Comparison of ENCODE assay signal across 1 cellular context in the genomic region with DNA sequence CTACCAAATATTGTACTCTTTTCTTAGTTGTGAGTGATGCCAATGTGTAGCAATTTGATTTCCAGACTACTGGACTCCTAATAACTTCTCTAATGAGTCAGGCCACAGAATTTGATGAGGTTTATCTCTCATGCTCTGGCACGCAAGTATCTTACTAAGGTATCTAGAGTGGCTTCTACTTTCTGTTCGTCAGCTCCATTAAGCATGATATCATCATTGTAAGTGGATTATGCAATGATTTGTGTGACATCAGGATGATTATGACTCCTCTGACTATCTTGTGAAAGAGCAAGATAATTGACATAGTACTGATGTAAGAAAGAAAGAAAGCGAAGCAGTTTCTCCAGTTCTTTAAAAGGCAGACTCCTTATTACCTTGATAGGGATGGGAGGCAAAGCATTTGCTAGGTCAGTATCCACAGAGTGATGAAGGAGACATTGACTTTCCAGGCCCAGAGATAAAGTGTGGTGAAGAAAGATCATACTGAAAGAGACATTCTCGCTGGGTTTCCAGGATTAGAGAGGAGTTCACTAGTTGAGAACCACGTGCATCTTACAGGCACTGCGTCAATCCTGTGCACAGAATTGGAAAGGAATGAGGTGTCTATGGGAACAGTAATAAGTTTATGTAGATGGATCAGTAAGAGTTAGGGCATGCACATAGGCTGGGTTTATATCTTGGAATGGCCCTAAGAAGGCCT.
TF ChIP-seq lines count a peak whose summit lies in the region.

No MANE protein-coding gene starts in this region.

TF ChIP-seq in HEK293, 187 proteins besides CTCF, POLR2A, EP300 and RAD21 (continued from another document):
- TF ChIP-seq, protein P1, sequence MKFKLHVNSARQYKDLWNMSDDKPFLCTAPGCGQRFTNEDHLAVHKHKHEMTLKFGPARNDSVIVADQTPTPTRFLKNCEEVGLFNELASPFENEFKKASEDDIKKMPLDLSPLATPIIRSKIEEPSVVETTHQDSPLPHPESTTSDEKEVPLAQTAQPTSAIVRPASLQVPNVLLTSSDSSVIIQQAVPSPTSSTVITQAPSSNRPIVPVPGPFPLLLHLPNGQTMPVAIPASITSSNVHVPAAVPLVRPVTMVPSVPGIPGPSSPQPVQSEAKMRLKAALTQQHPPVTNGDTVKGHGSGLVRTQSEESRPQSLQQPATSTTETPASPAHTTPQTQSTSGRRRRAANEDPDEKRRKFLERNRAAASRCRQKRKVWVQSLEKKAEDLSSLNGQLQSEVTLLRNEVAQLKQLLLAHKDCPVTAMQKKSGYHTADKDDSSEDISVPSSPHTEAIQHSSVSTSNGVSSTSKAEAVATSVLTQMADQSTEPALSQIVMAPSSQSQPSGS (tag by site-specific recombination; IDR thresholded peaks at IDR 0.05; ENCODE audit: low read depth): peak; percentile 42; the same call in 1 of the 2 replicates
- no peak for TF ChIP-seq BCL11A (tag by site-specific recombination; IDR thresholded peaks at IDR 0.05; ENCODE audit: low read depth)
- TF ChIP-seq, protein P2, sequence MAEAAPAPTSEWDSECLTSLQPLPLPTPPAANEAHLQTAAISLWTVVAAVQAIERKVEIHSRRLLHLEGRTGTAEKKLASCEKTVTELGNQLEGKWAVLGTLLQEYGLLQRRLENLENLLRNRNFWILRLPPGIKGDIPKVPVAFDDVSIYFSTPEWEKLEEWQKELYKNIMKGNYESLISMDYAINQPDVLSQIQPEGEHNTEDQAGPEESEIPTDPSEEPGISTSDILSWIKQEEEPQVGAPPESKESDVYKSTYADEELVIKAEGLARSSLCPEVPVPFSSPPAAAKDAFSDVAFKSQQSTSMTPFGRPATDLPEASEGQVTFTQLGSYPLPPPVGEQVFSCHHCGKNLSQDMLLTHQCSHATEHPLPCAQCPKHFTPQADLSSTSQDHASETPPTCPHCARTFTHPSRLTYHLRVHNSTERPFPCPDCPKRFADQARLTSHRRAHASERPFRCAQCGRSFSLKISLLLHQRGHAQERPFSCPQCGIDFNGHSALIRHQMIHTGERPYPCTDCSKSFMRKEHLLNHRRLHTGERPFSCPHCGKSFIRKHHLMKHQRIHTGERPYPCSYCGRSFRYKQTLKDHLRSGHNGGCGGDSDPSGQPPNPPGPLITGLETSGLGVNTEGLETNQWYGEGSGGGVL (tag by site-specific recombination; IDR thresholded peaks at IDR 0.05): peak; percentile 13; the same call in 1 of the 2 replicates
TF ChIP-seq in HEK293: peak in this region for 4.
